1 cellular context compared by ENCODE assay signal in the genomic region with DNA sequence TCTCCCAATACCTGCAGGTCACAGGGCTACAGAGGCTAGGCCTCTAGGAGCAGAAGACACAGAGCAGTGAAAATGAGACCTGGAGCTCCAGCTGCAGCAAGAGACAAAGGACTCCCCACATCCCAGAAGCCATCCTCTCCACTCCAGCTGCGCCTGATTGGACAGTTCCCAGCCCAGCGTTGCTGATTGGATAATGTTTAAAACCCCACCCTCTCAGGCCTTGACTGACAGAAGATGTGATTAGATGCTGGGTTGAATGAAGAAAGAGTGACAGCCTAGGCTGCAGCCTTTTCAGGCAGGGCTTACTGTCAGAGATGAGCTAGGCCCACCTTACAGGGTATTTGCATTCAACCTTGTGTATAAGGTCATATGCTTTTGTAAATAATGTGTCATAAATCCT.
TF ChIP-seq lines count a peak whose summit lies in the region.

No MANE protein-coding gene starts in this region.

TF ChIP-seq in SK-N-SH treated with all-trans-retinoic acid at 6 μM for 48 hours, 23 proteins besides CTCF, POLR2A, EP300 and RAD21 (continued from another document):
- TF ChIP-seq, protein P1, sequence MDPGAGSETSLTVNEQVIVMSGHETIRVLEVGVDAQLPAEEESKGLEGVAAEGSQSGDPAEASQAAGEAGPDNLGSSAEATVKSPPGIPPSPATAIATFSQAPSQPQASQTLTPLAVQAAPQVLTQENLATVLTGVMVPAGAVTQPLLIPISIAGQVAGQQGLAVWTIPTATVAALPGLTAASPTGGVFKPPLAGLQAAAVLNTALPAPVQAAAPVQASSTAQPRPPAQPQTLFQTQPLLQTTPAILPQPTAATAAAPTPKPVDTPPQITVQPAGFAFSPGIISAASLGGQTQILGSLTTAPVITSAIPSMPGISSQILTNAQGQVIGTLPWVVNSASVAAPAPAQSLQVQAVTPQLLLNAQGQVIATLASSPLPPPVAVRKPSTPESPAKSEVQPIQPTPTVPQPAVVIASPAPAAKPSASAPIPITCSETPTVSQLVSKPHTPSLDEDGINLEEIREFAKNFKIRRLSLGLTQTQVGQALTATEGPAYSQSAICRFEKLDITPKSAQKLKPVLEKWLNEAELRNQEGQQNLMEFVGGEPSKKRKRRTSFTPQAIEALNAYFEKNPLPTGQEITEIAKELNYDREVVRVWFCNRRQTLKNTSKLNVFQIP (CRISPR knock-in tag; IDR thresholded peaks at IDR 0.05; ENCODE audit: borderline replicate concordance, low read depth), result no peak
- TF ChIP-seq ARNTL (CRISPR knock-in tag; IDR thresholded peaks at IDR 0.05; ENCODE audit: borderline replicate concordance, low read depth) (no peak), ZC3H10 (CRISPR knock-in tag; IDR thresholded peaks at IDR 0.05) (no peak), ZNF70 (CRISPR knock-in tag; IDR thresholded peaks at IDR 0.05) (no peak), PPARA (CRISPR knock-in tag; IDR thresholded peaks at IDR 0.05; ENCODE audit: borderline replicate concordance) (no peak), OSR1 (CRISPR knock-in tag; IDR thresholded peaks at IDR 0.05) (no peak), ZNF8 (CRISPR knock-in tag; IDR thresholded peaks at IDR 0.05) (no peak), ZFP30 (CRISPR knock-in tag; IDR thresholded peaks at IDR 0.05) (no peak), ESRRG (CRISPR knock-in tag; IDR thresholded peaks at IDR 0.05) (no peak), BACH2 (CRISPR knock-in tag; IDR thresholded peaks at IDR 0.05; ENCODE audit: borderline replicate concordance) (no peak), CSDC2 (CRISPR knock-in tag; IDR thresholded peaks at IDR 0.05) (no peak), TOX (CRISPR knock-in tag; IDR thresholded peaks at IDR 0.05; ENCODE audit: borderline replicate concordance) (no peak)
- TF ChIP-seq, protein P2, sequence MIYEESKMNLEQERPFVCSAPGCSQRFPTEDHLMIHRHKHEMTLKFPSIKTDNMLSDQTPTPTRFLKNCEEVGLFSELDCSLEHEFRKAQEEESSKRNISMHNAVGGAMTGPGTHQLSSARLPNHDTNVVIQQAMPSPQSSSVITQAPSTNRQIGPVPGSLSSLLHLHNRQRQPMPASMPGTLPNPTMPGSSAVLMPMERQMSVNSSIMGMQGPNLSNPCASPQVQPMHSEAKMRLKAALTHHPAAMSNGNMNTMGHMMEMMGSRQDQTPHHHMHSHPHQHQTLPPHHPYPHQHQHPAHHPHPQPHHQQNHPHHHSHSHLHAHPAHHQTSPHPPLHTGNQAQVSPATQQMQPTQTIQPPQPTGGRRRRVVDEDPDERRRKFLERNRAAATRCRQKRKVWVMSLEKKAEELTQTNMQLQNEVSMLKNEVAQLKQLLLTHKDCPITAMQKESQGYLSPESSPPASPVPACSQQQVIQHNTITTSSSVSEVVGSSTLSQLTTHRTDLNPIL (CRISPR knock-in tag; IDR thresholded peaks at IDR 0.05; ENCODE audit: low read depth), result no peak
- TF ChIP-seq, protein P3, sequence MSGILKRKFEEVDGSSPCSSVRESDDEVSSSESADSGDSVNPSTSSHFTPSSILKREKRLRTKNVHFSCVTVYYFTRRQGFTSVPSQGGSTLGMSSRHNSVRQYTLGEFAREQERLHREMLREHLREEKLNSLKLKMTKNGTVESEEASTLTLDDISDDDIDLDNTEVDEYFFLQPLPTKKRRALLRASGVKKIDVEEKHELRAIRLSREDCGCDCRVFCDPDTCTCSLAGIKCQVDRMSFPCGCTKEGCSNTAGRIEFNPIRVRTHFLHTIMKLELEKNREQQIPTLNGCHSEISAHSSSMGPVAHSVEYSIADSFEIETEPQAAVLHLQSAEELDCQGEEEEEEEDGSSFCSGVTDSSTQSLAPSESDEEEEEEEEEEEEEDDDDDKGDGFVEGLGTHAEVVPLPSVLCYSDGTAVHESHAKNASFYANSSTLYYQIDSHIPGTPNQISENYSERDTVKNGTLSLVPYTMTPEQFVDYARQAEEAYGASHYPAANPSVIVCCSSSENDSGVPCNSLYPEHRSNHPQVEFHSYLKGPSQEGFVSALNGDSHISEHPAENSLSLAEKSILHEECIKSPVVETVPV (CRISPR knock-in tag; IDR thresholded peaks at IDR 0.05), result no peak
